23 cellular contexts compared by ENCODE assay signal in the genomic region with DNA sequence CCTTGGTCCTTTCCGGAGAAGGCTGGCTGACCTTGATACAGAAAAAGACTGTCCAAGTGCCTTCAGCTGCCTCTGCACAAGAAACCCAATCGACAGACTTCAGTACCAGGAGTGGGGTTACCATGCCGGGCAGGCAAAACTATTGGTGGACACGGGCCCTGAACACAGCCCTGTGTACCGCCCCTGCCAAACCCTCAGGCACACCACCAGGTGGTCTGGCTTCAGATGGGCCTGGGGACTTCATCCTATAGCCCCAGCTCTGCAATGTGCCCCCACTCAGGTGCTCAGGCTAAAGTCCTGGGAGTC. TPM values are rescaled to one million over a fixed set of nuclear protein-coding genes. Genes with fewer than 3 reads are reported as not detected.
DNase-seq lines count a peak whose midpoint lies in the region; ATAC-seq, FAIRE-seq and TF ChIP-seq lines count a peak whose summit lies in the region.
"Had no signal": no experiment of that assay in that cellular context is flagged by ENCODE, and none has a peak within 500 bp of the region (broad histone marks: within the 10 kb centered on the region; RNA-seq: fewer than 3 reads in every experiment).

No MANE protein-coding gene starts in this region.

- peaks cover 57 to 64% of the 10 kb centered on the region in 2 donors for H3K36me3 Mint-ChIP-seq in stimulated activated naive B cell treated with anti-CD40 and anti-IgM and Interleukin-4, amounts not matched to agents 10 μg/mL and 1 μg/mL and 100 μg/mL, for 72 hours
- H3K36me3 Mint-ChIP-seq in natural killer cell: no peaks in the 10 kb centered on the region

- H3K9me2 ChIP-seq in OCI-LY7 (ENCODE audit: insufficient read depth, low read length): no peaks in the 10 kb centered on the region

- peaks cover 10 to 28% of the 10 kb centered on the region in 2 donors for H3K4me1 Mint-ChIP-seq in stimulated activated naive B cell treated with anti-CD40 and anti-IgM and Interleukin-4, amounts not matched to agents 10 μg/mL and 1 μg/mL and 100 μg/mL, for 72 hours
- peaks cover 0 to 10% of the 10 kb centered on the region in 2 donors for H3K4me1 Mint-ChIP-seq in natural killer cell

- POLR2A ChIA-PET in HepG2 (lab: Yijun Ruan, JAX) (no interaction called here), OCI-LY7 (lab: Charles Lee) (interaction anchor here (0.7 kb wide), 1 partner anchor 34 kb away, joined by 3 read pairs; no protein-coding TSS in a partner anchor), K562 (lab: Yijun Ruan, JAX) (interaction anchor here (0.6 to 1.2 kb wide), 3 partner anchors 9 to 107 kb away, joined by 3 to 4 read pairs (median 4); no protein-coding TSS in a partner anchor)

- DNase-seq in HepG2 (ENCODE audit: low spot score) (no peak), right lobe of liver (no peak), OCI-LY7 (ENCODE audit: low spot score) (no peak), K562 (ENCODE audit: extremely low read depth in 1 of 4, low spot score in 3 of 4) (peak in 1 of 4 experiments; percentile 12), NCI-H1105 treated with DMSO at 0.1 percent for 48 hours (lab: John Stamatoyannopoulos, UW) (no peak), natural killer cell (no peak)
- DNase-seq in stimulated activated naive B cell treated with anti-CD40 and anti-IgM and Interleukin-4, amounts not matched to agents 10 μg/mL and 1 μg/mL and 100 μg/mL, for 72 hours: no peak
- DNase-seq: CD4-positive, CD25-positive, alpha-beta regulatory T cell; CD8-positive, alpha-beta memory T cell; DMS79; EL; GDM1; GOT3 had no signal

- 0 out of 2 replicates have a peak, but pooled peaks cover 11% of the 10 kb centered on the region for H3K4me1 ChIP-seq in HepG2 (ENCODE audit: insufficient read depth, low read length)
- no peaks in the 10 kb centered on the region for H3K4me1 ChIP-seq in right lobe of liver
- no peaks in the 10 kb centered on the region for H3K4me1 ChIP-seq in OCI-LY7 (ENCODE audit: insufficient read depth, low read length, poor library complexity, severe bottlenecking)
- H3K4me1 ChIP-seq in K562 (replicated peaks in 1 of 2; ENCODE audit: control insufficient read depth in 2 of 2, insufficient read depth in 2 of 2, low read length in 2 of 2): peaks cover 19 to 56% of the 10 kb centered on the region in 2 experiments
- H3K4me1 ChIP-seq: HAP-1 had no signal

- no peaks in the 10 kb centered on the region for H3K27me3 Mint-ChIP-seq in stimulated activated naive B cell treated with anti-CD40 and anti-IgM and Interleukin-4, amounts not matched to agents 10 μg/mL and 1 μg/mL and 100 μg/mL, for 72 hours
- no peaks in the 10 kb centered on the region for H3K27me3 Mint-ChIP-seq in natural killer cell (ENCODE audit: low read depth in 2 of 2)
- H3K27me3 Mint-ChIP-seq: B cell; CD4-positive, CD25-positive, alpha-beta regulatory T cell; CD8-positive, alpha-beta memory T cell had no signal

- intact Hi-C loops in HepG2 (cut with micrococcal nuclease; ENCODE audit: unreplicated experiment) (no loop called here), right lobe of liver (cut with DNase I) (no loop called here), OCI-LY7 (cut with micrococcal nuclease; ENCODE audit: unreplicated experiment) (no loop called here), K562 (cut with micrococcal nuclease) (no loop called here), natural killer cell (cut with micrococcal nuclease) (no loop called here)

- H3K36me3 ChIP-seq in HepG2 (replicated peaks in 1 of 2; ENCODE audit: control insufficient read depth in 1 of 2, insufficient read depth in 2 of 2, low read length in 2 of 2): peaks cover 9 to 48% of the 10 kb centered on the region in 2 experiments; a peak in 4 of 5 replicates
- peaks cover 0 to 2% (median 0%) of the 10 kb centered on the region in 4 donors for H3K36me3 ChIP-seq in right lobe of liver
- peaks cover 100% of the 10 kb centered on the region for H3K36me3 ChIP-seq in OCI-LY7 (ENCODE audit: insufficient read depth, low read length)
- H3K36me3 ChIP-seq in K562 (ENCODE audit: control insufficient read depth, insufficient read depth, low read length): peaks cover 93% of the 10 kb centered on the region

- ATAC-seq in HepG2 (no peak), right lobe of liver (no peak), K562 (no peak), HG02759 (IDR thresholded peaks at IDR 0.05; ENCODE audit: unreplicated experiment) (no peak), natural killer cell (no peak)
- ATAC-seq in stimulated activated naive B cell treated with anti-CD40 and anti-IgM and Interleukin-4, amounts not matched to agents 10 μg/mL and 1 μg/mL and 100 μg/mL, for 72 hours (replicated peaks): no peak

- H3K79me2 ChIP-seq in HepG2 (ENCODE audit: insufficient read depth, low read length) (peaks cover 16% of the 10 kb centered on the region), OCI-LY7 (ENCODE audit: insufficient read depth, low read depth, low read length) (peaks cover 98% of the 10 kb centered on the region), K562 (ENCODE audit: control insufficient read depth, insufficient read depth, low read length) (peaks cover 82% of the 10 kb centered on the region)

- CTCF ChIA-PET in HepG2 (lab: Yijun Ruan, JAX; ENCODE audit: low intra/inter-chr PET ratio, low total read pairs): no interaction called here
- CTCF ChIA-PET in OCI-LY7 (lab: Charles Lee; ENCODE audit: unreplicated experiment): no interaction called here
- CTCF ChIA-PET in K562 (lab: Yijun Ruan, JAX; ENCODE audit: low intra/inter-chr PET ratio): no interaction called here

- in situ Hi-C loops in HepG2 (cut with HindIII; ENCODE audit: extremely low pct_ligation_motif_present, low pct_unique_long_range_greater_than_20kb) (no loop called here), K562 (cut with MboI) (no loop called here)

- H2AFZ ChIP-seq in HepG2 (ENCODE audit: low read length) (no peak overlapping the region), OCI-LY7 (ENCODE audit: low read length) (no peak overlapping the region), K562 (ENCODE audit: low read depth, low read length) (no peak overlapping the region)

- BruUV-seq in HepG2 (replicated peaks; lab: Mats Ljungman, UMichigan): no TSS peak
- no TSS peak for BruUV-seq in OCI-LY7 (replicated peaks; lab: Mats Ljungman, UMichigan)
- BruUV-seq in K562 (replicated peaks; lab: Mats Ljungman, UMichigan): no TSS peak

- WGBS in HepG2 (ENCODE audit: low lambda C conversion rate): 100% methylated on average over 1 of the region's 5 CpGs
- no CpG with 5 or more reads among the region's 5 CpGs for WGBS in right lobe of liver (ENCODE audit: insufficient coverage, low coverage, low lambda C conversion rate, missing lambda C conversion rate)
- 97% methylated on average over 5 of the region's 5 CpGs for WGBS in K562 (ENCODE audit: insufficient coverage, low coverage, missing lambda C conversion rate)

- H3K27ac ChIP-seq in HepG2 (ENCODE audit: extremely low read length, insufficient read depth, low read length): no peak overlapping the region
- H3K27ac ChIP-seq in right lobe of liver: no peak overlapping the region
- H3K27ac ChIP-seq in OCI-LY7 (ENCODE audit: low read depth, low read length, poor library complexity, severe bottlenecking): peak overlapping the region; percentile 11
- no peak overlapping the region for H3K27ac ChIP-seq in K562 (ENCODE audit: extremely low read depth, low read depth, low read length)
- H3K27ac ChIP-seq: 22Rv1, BLaER1, C4-2B had no signal

- TF ChIP-seq CTCF in HepG2 (CRISPR knock-in tag; IDR thresholded peaks at IDR 0.05) (no peak), right lobe of liver (IDR thresholded peaks at IDR 0.05) (no peak), OCI-LY7 (conservative IDR thresholded peaks at IDR 0.05; ENCODE audit: low read length) (no peak), K562 (IDR thresholded peaks at IDR 0.05 in 2 of 3, conservative IDR thresholded peaks at IDR 0.05 in 1 of 3; ENCODE audit: insufficient read depth in 2 of 3, low read depth in 1 of 3, low read length in 3 of 3) (no peak), natural killer cell (IDR thresholded peaks at IDR 0.05) (no peak)

- TF ChIP-seq POLR2A in HepG2 (IDR thresholded peaks at IDR 0.05; ENCODE audit: insufficient read depth in 1 of 2, low read depth in 2 of 2, low read length in 2 of 2) (no peak), right lobe of liver (IDR thresholded peaks at IDR 0.05) (no peak), K562 (conservative IDR thresholded peaks at IDR 0.05) (no peak)

- no peak overlapping the region for H3K4me2 ChIP-seq in HepG2 (ENCODE audit: low read depth, low read length)
- H3K4me2 ChIP-seq in OCI-LY7 (ENCODE audit: low read length): no peak overlapping the region
- H3K4me2 ChIP-seq in K562 (ENCODE audit: insufficient read depth, low read length): no peak overlapping the region
- H3K4me2 ChIP-seq: BLaER1 had no signal

- TF ChIP-seq RAD21 in HepG2 (CRISPR knock-in tag; IDR thresholded peaks at IDR 0.05) (no peak), K562 (CRISPR knock-in tag; conservative IDR thresholded peaks at IDR 0.05 in 1 of 2, IDR thresholded peaks at IDR 0.05 in 1 of 2) (no peak)

- H3K27me3 ChIP-seq in HepG2 (ENCODE audit: control insufficient read depth in 1 of 2, insufficient read depth in 2 of 2, low read length in 2 of 2): no peaks in the 10 kb centered on the region
- H3K27me3 ChIP-seq in right lobe of liver: no peaks in the 10 kb centered on the region
- H3K27me3 ChIP-seq in K562 (ENCODE audit: control insufficient read depth in 2 of 2, insufficient read depth in 2 of 2, low read length in 2 of 2): no peaks in the 10 kb centered on the region
- H3K27me3 ChIP-seq: BLaER1 had no signal

- TF ChIP-seq EP300 in HepG2 (IDR thresholded peaks at IDR 0.05; ENCODE audit: low read depth in 2 of 2, low read length in 2 of 2) (no peak), HepG2 (CRISPR knock-in tag; IDR thresholded peaks at IDR 0.05; ENCODE audit: borderline replicate concordance) (no peak), K562 (IDR thresholded peaks at IDR 0.05; ENCODE audit: low read length) (no peak)

- no peak overlapping the region for H3K9ac ChIP-seq in HepG2 (ENCODE audit: insufficient read depth, low read depth, low read length)
- no peak overlapping the region for H3K9ac ChIP-seq in K562 (ENCODE audit: insufficient read depth in 1 of 2, low read depth in 2 of 2, low read length in 2 of 2)
- H3K9ac ChIP-seq: BLaER1 had no signal

- FAIRE-seq in HepG2 (lab: Jason Lieb, UNC): no peak
- no peak for FAIRE-seq in K562 (lab: Jason Lieb, UNC)
- FAIRE-seq: A204.1, D721Med, GM18507, H54 had no signal

- H4K20me1 ChIP-seq in HepG2 (ENCODE audit: insufficient read depth, low read length) (no peaks in the 10 kb centered on the region), OCI-LY7 (ENCODE audit: insufficient read depth, low read length) (peaks cover 25% of the 10 kb centered on the region), K562 (replicated peaks; ENCODE audit: control insufficient read depth, insufficient read depth, low read length) (no peaks in the 10 kb centered on the region)

- no peak overlapping the region for H3K4me3 ChIP-seq in HepG2 (replicated peaks in 1 of 3; ENCODE audit: insufficient read depth in 1 of 3, low read depth in 2 of 3, low read length in 3 of 3)
- H3K4me3 ChIP-seq in right lobe of liver: no peak overlapping the region
- H3K4me3 ChIP-seq in OCI-LY7 (ENCODE audit: low read depth, low read length, poor library complexity, severe bottlenecking): no peak overlapping the region
- no peak overlapping the region for H3K4me3 ChIP-seq in K562
- H3K4me3 ChIP-seq: BLaER1, HAP-1 had no signal

- peak overlapping the region; percentile 63 for H3K27ac Mint-ChIP-seq in stimulated activated naive B cell treated with anti-CD40 and anti-IgM and Interleukin-4, amounts not matched to agents 10 μg/mL and 1 μg/mL and 100 μg/mL, for 72 hours
- H3K27ac Mint-ChIP-seq in natural killer cell: no peak overlapping the region
- H3K27ac Mint-ChIP-seq: B cell; CD4-positive, CD25-positive, alpha-beta regulatory T cell; CD8-positive, alpha-beta memory T cell had no signal

- H3K9me3 Mint-ChIP-seq in stimulated activated naive B cell treated with anti-CD40 and anti-IgM and Interleukin-4, amounts not matched to agents 10 μg/mL and 1 μg/mL and 100 μg/mL, for 72 hours: no peaks in the 10 kb centered on the region
- no peaks in the 10 kb centered on the region for H3K9me3 Mint-ChIP-seq in natural killer cell
- H3K9me3 Mint-ChIP-seq: CD4-positive, CD25-positive, alpha-beta regulatory T cell; CD8-positive, alpha-beta memory T cell had no signal

- no peak overlapping the region for H3K4me3 Mint-ChIP-seq in stimulated activated naive B cell treated with anti-CD40 and anti-IgM and Interleukin-4, amounts not matched to agents 10 μg/mL and 1 μg/mL and 100 μg/mL, for 72 hours
- H3K4me3 Mint-ChIP-seq in natural killer cell: no peak overlapping the region
- H3K4me3 Mint-ChIP-seq: B cell; CD4-positive, CD25-positive, alpha-beta regulatory T cell; CD8-positive, alpha-beta memory T cell had no signal

- H3K9me1 ChIP-seq in K562 (ENCODE audit: control insufficient read depth, insufficient read depth, low read length): peaks cover 5% of the 10 kb centered on the region

- H3K9me3 ChIP-seq in HepG2 (ENCODE audit: low read length): no peaks in the 10 kb centered on the region
- H3K9me3 ChIP-seq in right lobe of liver: no peaks in the 10 kb centered on the region
- H3K9me3 ChIP-seq in OCI-LY7 (ENCODE audit: low read length): no peaks in the 10 kb centered on the region
- no peaks in the 10 kb centered on the region; the same call in 1 of the 2 replicates for H3K9me3 ChIP-seq in K562 (replicated peaks; ENCODE audit: control insufficient read depth, insufficient read depth, low read depth, low read length)
- H3K9me3 ChIP-seq: BLaER1, HAP-1 had no signal

RNA-seq across cellular contexts. Expression of gene TCF3, which starts 17.5 kb away (rescaled TPM):
- total RNA-seq in HepG2 (2016; rRNA removed; fragmentation: Illumina TruSeq; extraction: Trizol) (38.0 and 53.2 TPM in 2 replicates), right lobe of liver (10 to 100 TPM; 11.0 to 30.1 (median 15.9) TPM), OCI-LY7 (2022) (811 and 878 TPM in 2 replicates), K562 (2014; rRNA removed) (201 and 273 TPM in 2 replicates), K562 (2014; rRNA removed; fragmentation: Illumina TruSeq; extraction: Trizol) (34.6 and 36.1 TPM in 2 replicates), K562 (2015; rRNA removed; fragmentation: Illumina TruSeq; extraction: Trizol) (84.0 and 96.5 TPM in 2 replicates), K562 (2021) (229 and 259 TPM in 2 replicates), natural killer cell (10 to 100 TPM; 54.5 to 72.2 (median 64.3) TPM)
- total RNA-seq in HepG2 (2016; cell fraction: cytosol; rRNA removed; fragmentation: Illumina TruSeq; extraction: Trizol; ENCODE audit: low read depth): 24.5 and 28.5 TPM in 2 replicates
- 29.0 and 50.0 TPM in 2 replicates for total RNA-seq in HepG2 (2016; cell fraction: insoluble cytoplasmic fraction; rRNA removed; fragmentation: Illumina TruSeq; extraction: Trizol)
- 81.6 and 83.0 TPM in 2 replicates for total RNA-seq in HepG2 (2016; cell fraction: membrane; rRNA removed; fragmentation: Illumina TruSeq; extraction: Trizol)
- 28.3 and 35.7 TPM in 2 replicates for total RNA-seq in HepG2 (2016; cell fraction: nucleus; rRNA removed; fragmentation: Illumina TruSeq; extraction: Trizol)
- polyA plus RNA-seq in HepG2 (2011; rRNA removed) (51.4 and 52.0 TPM in 2 replicates), K562 (2011; rRNA removed) (61.7 and 62.0 TPM in 2 replicates), K562 (2014; fragmentation: Illumina TruSeq; extraction: Trizol) (84.9 and 128 TPM in 2 replicates), K562 (2014; fragmentation: Nextera tagmentation; extraction: Ambion mirVana) (1 to 10 TPM; 5.6 to 5.7 TPM), K562 (2014; rRNA removed) (171 and 173 TPM in 2 replicates)
- polyA plus RNA-seq in HepG2 (2011; cell fraction: cytosol; rRNA removed): 39.6 and 81.0 TPM in 2 replicates
- polyA plus RNA-seq in HepG2 (2011; cell fraction: nucleus; rRNA removed): 168 and 260 TPM in 2 replicates
- polyA plus RNA-seq in HepG2 (2012): 51.8 and 53.9 TPM in 2 replicates
- polyA plus RNA-seq in HepG2 (2016; cell fraction: cytosol; fragmentation: Illumina TruSeq; extraction: Trizol; ENCODE audit: low read depth): 65.0 and 68.6 TPM in 2 replicates
- 77.8 and 91.9 TPM in 2 replicates for polyA plus RNA-seq in HepG2 (2016; cell fraction: insoluble cytoplasmic fraction; fragmentation: Illumina TruSeq; extraction: Trizol; ENCODE audit: low read depth)
- polyA plus RNA-seq in HepG2 (2016; cell fraction: membrane; fragmentation: Illumina TruSeq; extraction: Trizol; ENCODE audit: low read depth): 123 and 140 TPM in 2 replicates
- 119 and 120 TPM in 2 replicates for polyA plus RNA-seq in HepG2 (2016; cell fraction: nucleus; fragmentation: Illumina TruSeq; extraction: Trizol; ENCODE audit: insufficient read depth, low read depth)
- polyA minus RNA-seq in HepG2 (2011; rRNA and poly(A)+ RNA removed; ENCODE audit: low replicate concordance): 55.1 and 105 TPM in 2 replicates
- 44.3 and 47.1 TPM in 2 replicates for polyA minus RNA-seq in HepG2 (2011; cell fraction: cytosol; rRNA and poly(A)+ RNA removed)
- polyA minus RNA-seq in HepG2 (2011; cell fraction: nucleus; rRNA and poly(A)+ RNA removed): 17.8 and 22.5 TPM in 2 replicates
- 413 and 518 TPM in 2 replicates for total RNA-seq in OCI-LY7 (2014; rRNA removed; shearing (Covaris generic))
- 46.3 and 93.5 TPM in 2 replicates for total RNA-seq in K562 (2011; cell fraction: chromatin; rRNA removed; ENCODE audit: low replicate concordance)
- total RNA-seq in K562 (2011; cell fraction: nucleolus; rRNA removed): 72.8 and 74.5 TPM in 2 replicates
- 46.6 and 55.9 TPM in 2 replicates for total RNA-seq in K562 (2011; cell fraction: nucleoplasm; rRNA removed)
- 76.1 and 277 TPM in 2 replicates for polyA plus RNA-seq in K562 (2011; cell fraction: cytosol; rRNA removed)
- 97.7 and 198 TPM in 2 replicates for polyA plus RNA-seq in K562 (2011; cell fraction: nucleus; rRNA removed)
- 117 and 145 TPM in 2 replicates for polyA plus RNA-seq in K562 (2012)
- 17.3 and 29.0 TPM in 2 replicates for polyA minus RNA-seq in K562 (2011; rRNA and poly(A)+ RNA removed)
- 92.9 and 128 TPM in 2 replicates for polyA minus RNA-seq in K562 (2011; cell fraction: cytosol; rRNA and poly(A)+ RNA removed)
- 30.5 and 31.8 TPM in 2 replicates for polyA minus RNA-seq in K562 (2011; cell fraction: nucleus; rRNA and poly(A)+ RNA removed)

RNA-seq across cellular contexts. Expression of gene UQCR11, which starts 29.6 kb away (rescaled TPM):
- 214 and 216 TPM in 2 replicates for total RNA-seq in HepG2 (2016; rRNA removed; fragmentation: Illumina TruSeq; extraction: Trizol)
- 181 and 320 TPM in 2 replicates for total RNA-seq in HepG2 (2016; cell fraction: cytosol; rRNA removed; fragmentation: Illumina TruSeq; extraction: Trizol; ENCODE audit: low read depth)
- 205 and 210 TPM in 2 replicates for total RNA-seq in HepG2 (2016; cell fraction: insoluble cytoplasmic fraction; rRNA removed; fragmentation: Illumina TruSeq; extraction: Trizol)
- 252 and 309 TPM in 2 replicates for total RNA-seq in HepG2 (2016; cell fraction: membrane; rRNA removed; fragmentation: Illumina TruSeq; extraction: Trizol)
- 63.8 and 65.4 TPM in 2 replicates for total RNA-seq in HepG2 (2016; cell fraction: nucleus; rRNA removed; fragmentation: Illumina TruSeq; extraction: Trizol)
- 111 and 125 TPM in 2 replicates for polyA plus RNA-seq in HepG2 (2011; rRNA removed)
- polyA plus RNA-seq in HepG2 (2011; cell fraction: cytosol; rRNA removed): 81.4 and 152 TPM in 2 replicates
- polyA plus RNA-seq in HepG2 (2011; cell fraction: nucleus; rRNA removed): 46.6 and 47.9 TPM in 2 replicates
- polyA plus RNA-seq in HepG2 (2012): 92.9 and 123 TPM in 2 replicates
- 249 and 487 TPM in 2 replicates for polyA plus RNA-seq in HepG2 (2016; cell fraction: cytosol; fragmentation: Illumina TruSeq; extraction: Trizol; ENCODE audit: low read depth)
- polyA plus RNA-seq in HepG2 (2016; cell fraction: insoluble cytoplasmic fraction; fragmentation: Illumina TruSeq; extraction: Trizol; ENCODE audit: low read depth): 158 and 171 TPM in 2 replicates
- polyA plus RNA-seq in HepG2 (2016; cell fraction: membrane; fragmentation: Illumina TruSeq; extraction: Trizol; ENCODE audit: low read depth): 210 and 295 TPM in 2 replicates
- polyA plus RNA-seq in HepG2 (2016; cell fraction: nucleus; fragmentation: Illumina TruSeq; extraction: Trizol; ENCODE audit: insufficient read depth, low read depth): 98.1 and 120 TPM in 2 replicates
- polyA minus RNA-seq in HepG2 (2011; rRNA and poly(A)+ RNA removed; ENCODE audit: low replicate concordance): 32.9 and 62.2 TPM in 2 replicates
- 12.7 and 18.7 TPM in 2 replicates for polyA minus RNA-seq in HepG2 (2011; cell fraction: cytosol; rRNA and poly(A)+ RNA removed)
- polyA minus RNA-seq in HepG2 (2011; cell fraction: nucleus; rRNA and poly(A)+ RNA removed): 15.9 and 18.2 TPM in 2 replicates
- 100 to 1,000 TPM in 4 of 6 experiments, 10 to 100 TPM in 2; 59.6 to 202 (median 172) TPM for total RNA-seq in right lobe of liver
- total RNA-seq in OCI-LY7 (2014; rRNA removed; shearing (Covaris generic)): 85.3 and 86.2 TPM in 2 replicates
- total RNA-seq in OCI-LY7 (2022): 143 and 187 TPM in 2 replicates
- 49.4 and 136 TPM in 2 replicates for total RNA-seq in K562 (2011; cell fraction: chromatin; rRNA removed; ENCODE audit: low replicate concordance)
- 110 and 114 TPM in 2 replicates for total RNA-seq in K562 (2011; cell fraction: nucleolus; rRNA removed)
- 78.5 and 82.1 TPM in 2 replicates for total RNA-seq in K562 (2011; cell fraction: nucleoplasm; rRNA removed)
- 203 and 259 TPM in 2 replicates for total RNA-seq in K562 (2014; rRNA removed)
- total RNA-seq in K562 (2014; rRNA removed; fragmentation: Illumina TruSeq; extraction: Trizol): 62.7 and 65.9 TPM in 2 replicates
- total RNA-seq in K562 (2015; rRNA removed; fragmentation: Illumina TruSeq; extraction: Trizol): 94.2 and 104 TPM in 2 replicates
- total RNA-seq in K562 (2021): 355 and 411 TPM in 2 replicates
- polyA plus RNA-seq in K562 (2011; rRNA removed): 390 and 494 TPM in 2 replicates
- 245 and 412 TPM in 2 replicates for polyA plus RNA-seq in K562 (2011; cell fraction: cytosol; rRNA removed)
- 128 and 175 TPM in 2 replicates for polyA plus RNA-seq in K562 (2011; cell fraction: nucleus; rRNA removed)
- polyA plus RNA-seq in K562 (2012): 203 and 322 TPM in 2 replicates
- 57.6 and 122 TPM in 2 replicates for polyA plus RNA-seq in K562 (2014; fragmentation: Illumina TruSeq; extraction: Trizol)
- polyA plus RNA-seq in K562 (2014; fragmentation: Nextera tagmentation; extraction: Ambion mirVana): 100 to 1,000 TPM; 225 to 394 TPM
- 329 and 366 TPM in 2 replicates for polyA plus RNA-seq in K562 (2014; rRNA removed)
- 24.6 and 35.3 TPM in 2 replicates for polyA minus RNA-seq in K562 (2011; rRNA and poly(A)+ RNA removed)
- polyA minus RNA-seq in K562 (2011; cell fraction: cytosol; rRNA and poly(A)+ RNA removed): 35.2 and 46.2 TPM in 2 replicates
- polyA minus RNA-seq in K562 (2011; cell fraction: nucleus; rRNA and poly(A)+ RNA removed): 26.8 and 31.8 TPM in 2 replicates
- 100 to 1,000 TPM in 1 of 3 donors, 10 to 100 TPM in 2; 91.2 to 142 (median 99.1) TPM for total RNA-seq in natural killer cell

RNA-seq across cellular contexts. Expression of gene MBD3, which starts 42.2 kb away (rescaled TPM):
- total RNA-seq in HepG2 (2016; rRNA removed; fragmentation: Illumina TruSeq; extraction: Trizol) (58.9 and 76.9 TPM in 2 replicates), right lobe of liver (10 to 100 TPM; 27.3 to 72.1 (median 30.1) TPM), OCI-LY7 (2022) (168 TPM in 2 replicates), K562 (2014; rRNA removed) (135 and 157 TPM in 2 replicates), K562 (2014; rRNA removed; fragmentation: Illumina TruSeq; extraction: Trizol) (11.4 and 12.6 TPM in 2 replicates), K562 (2015; rRNA removed; fragmentation: Illumina TruSeq; extraction: Trizol) (51.9 and 62.9 TPM in 2 replicates), K562 (2021) (114 and 137 TPM in 2 replicates), natural killer cell (10 to 100 TPM; 55.9 to 66.7 (median 59.0) TPM)
- 18.4 and 19.5 TPM in 2 replicates for total RNA-seq in HepG2 (2016; cell fraction: cytosol; rRNA removed; fragmentation: Illumina TruSeq; extraction: Trizol; ENCODE audit: low read depth)
- 59.4 and 81.3 TPM in 2 replicates for total RNA-seq in HepG2 (2016; cell fraction: insoluble cytoplasmic fraction; rRNA removed; fragmentation: Illumina TruSeq; extraction: Trizol)
- total RNA-seq in HepG2 (2016; cell fraction: membrane; rRNA removed; fragmentation: Illumina TruSeq; extraction: Trizol): 58.1 and 59.8 TPM in 2 replicates
- total RNA-seq in HepG2 (2016; cell fraction: nucleus; rRNA removed; fragmentation: Illumina TruSeq; extraction: Trizol): 37.4 and 41.1 TPM in 2 replicates
- polyA plus RNA-seq in HepG2 (2011; rRNA removed) (21.2 and 32.4 TPM in 2 replicates), K562 (2011; rRNA removed) (30.9 and 37.9 TPM in 2 replicates), K562 (2014; fragmentation: Illumina TruSeq; extraction: Trizol) (7.7 and 39.8 TPM in 2 replicates), K562 (2014; fragmentation: Nextera tagmentation; extraction: Ambion mirVana) (under 1 TPM; 0.24 to 0.52 TPM), K562 (2014; rRNA removed) (94.4 and 103 TPM in 2 replicates)
- 25.5 and 43.1 TPM in 2 replicates for polyA plus RNA-seq in HepG2 (2011; cell fraction: cytosol; rRNA removed)
- polyA plus RNA-seq in HepG2 (2011; cell fraction: nucleus; rRNA removed): 88.4 and 96.9 TPM in 2 replicates
- 21.4 and 34.5 TPM in 2 replicates for polyA plus RNA-seq in HepG2 (2012)
- polyA plus RNA-seq in HepG2 (2016; cell fraction: cytosol; fragmentation: Illumina TruSeq; extraction: Trizol; ENCODE audit: low read depth): 19.9 and 20.7 TPM in 2 replicates
- polyA plus RNA-seq in HepG2 (2016; cell fraction: insoluble cytoplasmic fraction; fragmentation: Illumina TruSeq; extraction: Trizol; ENCODE audit: low read depth): 57.2 and 62.2 TPM in 2 replicates
- 39.6 and 43.3 TPM in 2 replicates for polyA plus RNA-seq in HepG2 (2016; cell fraction: membrane; fragmentation: Illumina TruSeq; extraction: Trizol; ENCODE audit: low read depth)
- 100 and 109 TPM in 2 replicates for polyA plus RNA-seq in HepG2 (2016; cell fraction: nucleus; fragmentation: Illumina TruSeq; extraction: Trizol; ENCODE audit: insufficient read depth, low read depth)
- polyA minus RNA-seq in HepG2 (2011; rRNA and poly(A)+ RNA removed; ENCODE audit: low replicate concordance): 65.5 and 79.2 TPM in 2 replicates
- 29.4 and 32.5 TPM in 2 replicates for polyA minus RNA-seq in HepG2 (2011; cell fraction: cytosol; rRNA and poly(A)+ RNA removed)
- polyA minus RNA-seq in HepG2 (2011; cell fraction: nucleus; rRNA and poly(A)+ RNA removed): 20.1 and 22.0 TPM in 2 replicates
- 147 and 172 TPM in 2 replicates for total RNA-seq in OCI-LY7 (2014; rRNA removed; shearing (Covaris generic))
- total RNA-seq in K562 (2011; cell fraction: chromatin; rRNA removed; ENCODE audit: low replicate concordance): 89.8 and 204 TPM in 2 replicates
- 153 TPM in 2 replicates for total RNA-seq in K562 (2011; cell fraction: nucleolus; rRNA removed)
- total RNA-seq in K562 (2011; cell fraction: nucleoplasm; rRNA removed): 99.7 and 106 TPM in 2 replicates
- polyA plus RNA-seq in K562 (2011; cell fraction: cytosol; rRNA removed): 58.0 and 173 TPM in 2 replicates
- 66.0 and 127 TPM in 2 replicates for polyA plus RNA-seq in K562 (2011; cell fraction: nucleus; rRNA removed)
- 65.7 and 74.0 TPM in 2 replicates for polyA plus RNA-seq in K562 (2012)
- 35.8 and 69.0 TPM in 2 replicates for polyA minus RNA-seq in K562 (2011; rRNA and poly(A)+ RNA removed)
- polyA minus RNA-seq in K562 (2011; cell fraction: cytosol; rRNA and poly(A)+ RNA removed): 99.0 and 105 TPM in 2 replicates
- 27.9 and 29.1 TPM in 2 replicates for polyA minus RNA-seq in K562 (2011; cell fraction: nucleus; rRNA and poly(A)+ RNA removed)

Comparison
In these comparisons a context has a peak if more than half of its experiments do, and no peak if none do; other contexts are left out.
1. Of the 241 proteins assayed by ChIP-seq in both HepG2 and K562: peak only in HepG2: none; only in K562: ADNP and ZNF263; in both: none; in neither: 238; mixed calls (peak in some experiments, not most) for 1.